8 cellular contexts compared by ENCODE assay signal in the genomic region with DNA sequence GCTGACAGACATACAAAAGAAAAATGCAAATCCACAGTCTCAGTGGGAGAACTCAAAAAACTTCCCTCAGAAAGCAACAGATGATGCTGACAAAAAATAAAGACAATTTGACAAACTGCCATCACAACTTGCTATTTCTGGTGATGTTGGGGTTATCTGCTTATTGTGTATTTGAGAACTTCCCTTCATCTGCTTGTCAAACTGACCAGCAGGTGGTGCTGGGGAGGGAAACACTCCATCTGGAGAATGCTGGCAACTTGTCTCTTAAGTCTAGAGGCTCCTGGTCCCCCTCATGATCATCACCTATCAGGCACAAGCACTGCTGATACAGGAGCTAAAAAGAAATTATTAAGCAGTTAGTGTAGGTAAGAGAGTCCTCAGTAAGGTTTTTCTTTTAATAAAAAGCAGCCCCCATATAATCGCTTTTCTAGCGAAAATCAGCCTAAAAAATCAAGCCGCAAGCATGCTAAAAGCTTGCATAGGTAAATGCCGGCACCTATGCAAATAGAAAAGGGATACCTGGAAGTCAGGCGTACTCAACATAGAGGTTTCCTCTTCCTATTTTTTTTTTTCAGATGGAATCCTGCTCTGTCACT. TPM values are rescaled to one million over a fixed set of nuclear protein-coding genes. Genes with fewer than 3 reads are reported as not detected.
DNase-seq lines count a peak whose midpoint lies in the region; ATAC-seq and TF ChIP-seq lines count a peak whose summit lies in the region.

No MANE protein-coding gene starts in this region.

- in situ Hi-C loops in G401 (cut with HindIII; ENCODE audit: low sequenced_read_pairs) (no loop called here), Panc1 (cut with HindIII; ENCODE audit: low pct_unique_long_range_greater_than_20kb, low sequenced_read_pairs) (no loop called here)

- no peak overlapping the region for H3K4me3 ChIP-seq in Panc1 (ENCODE audit: low read depth in 2 of 2, low read length in 2 of 2)

- POLR2A ChIA-PET in Panc1 (lab: Charles Lee), result no interaction called here

- no peaks in the 10 kb centered on the region for H3K4me1 ChIP-seq in Panc1 (ENCODE audit: control insufficient read depth, insufficient read depth, low read length)

- BruUV-seq in Panc1 (replicated peaks; lab: Mats Ljungman, UMichigan), result no TSS peak

- intact Hi-C loops in Panc1 (cut with micrococcal nuclease; ENCODE audit: unreplicated experiment), result loop anchor here (1.0 to 2.0 kb wide), 2 partner anchors 42 to 61 kb away; no protein-coding TSS in a partner anchor
- intact Hi-C loops in sciatic nerve (cut with DNase I), result no loop called here

- H3K27ac ChIP-seq in Panc1 (ENCODE audit: low read length), result no peak overlapping the region

- CTCF ChIA-PET in Panc1 (lab: Charles Lee), result no interaction called here

- TF ChIP-seq CTCF in Panc1 (IDR thresholded peaks at IDR 0.05), result peak; percentile 78

- ATAC-seq in HG02798 (IDR thresholded peaks at IDR 0.05; ENCODE audit: poor library complexity, unreplicated experiment) (peak; percentile 48), Panc1 (no peak), sciatic nerve (peak; percentile 36), GM21576 (IDR thresholded peaks at IDR 0.05; ENCODE audit: unreplicated experiment) (no peak)

- no peaks in the 10 kb centered on the region for H3K9me3 ChIP-seq in Panc1 (ENCODE audit: control insufficient read depth, insufficient read depth, low read depth, low read length)

- H3K36me3 ChIP-seq in Panc1 (ENCODE audit: control insufficient read depth, insufficient read depth, low read length), result no peaks in the 10 kb centered on the region

- DNase-seq in G401 (ENCODE audit: low spot score) (peak; percentile 29), Panc1 (ENCODE audit: low read depth, low spot score) (no peak), glomerular endothelial cell (ENCODE audit: extremely low read depth, low read depth, low spot score) (peak; percentile 12), sciatic nerve (ENCODE audit: low spot score) (peak; percentile 71), NCI-H2196 (lab: John Stamatoyannopoulos, UW; ENCODE audit: unreplicated experiment) (no peak)
- DNase-seq in activated T-helper 1 cell treated with anti-CD3 and anti-CD28 coated beads, Interleukin-2, amount 50 U/mL, for 16 hours (ENCODE audit: low read depth in 1 of 2, low spot score in 1 of 2), result peak; percentile 47 to 48

- peaks cover 9% of the 10 kb centered on the region; the same call in 1 of the 2 replicates for H3K27me3 ChIP-seq in Panc1 (ENCODE audit: control insufficient read depth, insufficient read depth, low read length)

RNA-seq across cellular contexts. Expression of gene FAM111B, which starts 9.8 kb away (rescaled TPM):
- total RNA-seq in G401 (2014; rRNA removed; shearing (Covaris generic)), result not detected in 2 replicates
- 23.6 TPM for total RNA-seq in Panc1 (2021; ENCODE audit: unreplicated experiment)
- polyA plus RNA-seq in Panc1 (2012; ENCODE audit: insufficient read length), result 3.6 TPM
- total RNA-seq in glomerular endothelial cell, result 2.2 and 5.6 TPM in 2 replicates
- total RNA-seq in sciatic nerve, result 0.89 TPM

RNA-seq across cellular contexts. Expression of gene GLYATL1B, which starts 11.1 kb away (rescaled TPM):
- not detected in 2 replicates for total RNA-seq in G401 (2014; rRNA removed; shearing (Covaris generic))
- total RNA-seq in Panc1 (2021; ENCODE audit: unreplicated experiment), result not detected
- polyA plus RNA-seq in Panc1 (2012; ENCODE audit: insufficient read length), result not detected
- total RNA-seq in glomerular endothelial cell, result not detected in 2 replicates
- not detected for total RNA-seq in sciatic nerve

RNA-seq across cellular contexts. Expression of gene FAM111A, which starts 45.4 kb away (rescaled TPM):
- 2.2 and 4.2 TPM in 2 replicates for total RNA-seq in G401 (2014; rRNA removed; shearing (Covaris generic))
- total RNA-seq in Panc1 (2021; ENCODE audit: unreplicated experiment) (37.9 TPM), glomerular endothelial cell (23.3 and 41.9 TPM in 2 replicates), sciatic nerve (48.0 TPM)
- polyA plus RNA-seq in Panc1 (2012; ENCODE audit: insufficient read length), result 9.1 TPM

Comparison
In these comparisons a context has a peak if more than half of its experiments do, and no peak if none do; other contexts are left out.
1. DNase-seq: peak in G401 (single experiment), activated T-helper 1 cell treated with anti-CD3 and anti-CD28 coated beads, Interleukin-2, amount 50 U/mL, for 16 hours (2 of 2), glomerular endothelial cell (single experiment) and sciatic nerve (single experiment); none in Panc1 (single experiment) and NCI-H2196 (single experiment).
2. ATAC-seq: peak in HG02798 (single experiment) and sciatic nerve (single experiment); none in Panc1 (single experiment) and GM21576 (single experiment).